8 cellular contexts compared by ENCODE assay signal in the genomic region with DNA sequence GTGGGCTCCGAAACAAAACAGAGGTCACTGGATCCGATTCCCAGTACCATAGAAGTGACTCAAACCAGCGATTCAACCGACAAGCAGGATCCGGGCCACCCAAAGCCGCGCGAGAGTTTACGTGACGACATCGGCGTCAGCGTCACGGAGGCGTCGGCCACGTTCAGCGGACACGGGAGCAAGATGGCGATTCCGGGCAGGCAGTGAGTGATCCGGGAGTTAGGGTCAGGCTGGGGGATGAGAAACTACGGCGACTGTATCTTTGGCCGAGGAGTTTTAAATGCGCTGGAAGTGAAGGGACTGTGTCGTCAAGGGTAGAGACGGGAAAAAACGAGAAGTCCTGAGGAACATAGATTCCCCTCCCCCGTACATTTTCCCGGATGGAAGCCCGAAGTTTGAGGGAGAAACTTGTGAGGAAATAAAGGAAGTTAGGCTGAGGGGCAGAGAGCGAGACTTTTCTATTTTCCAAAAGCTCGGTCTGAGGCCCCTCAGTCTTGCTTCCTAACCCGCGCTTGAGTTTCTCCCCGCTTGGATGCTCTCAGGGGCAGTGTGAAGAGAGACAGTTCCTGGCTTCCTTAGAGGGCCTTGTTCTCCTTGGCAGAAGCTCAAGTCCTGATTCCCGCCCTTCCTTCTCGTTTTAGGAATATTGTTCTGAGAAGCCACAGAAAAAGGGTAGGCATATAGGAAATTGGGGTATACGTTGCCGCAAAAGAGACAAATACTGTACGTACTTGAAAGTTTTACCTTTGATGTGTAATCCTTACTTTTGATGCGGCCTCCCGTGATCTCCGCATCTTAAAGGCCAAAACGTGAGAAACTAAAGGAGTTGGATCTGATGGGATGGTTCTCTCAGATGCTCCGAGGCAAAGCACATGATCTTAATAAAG. TPM values are rescaled to one million over a fixed set of nuclear protein-coding genes. Genes with fewer than 3 reads are reported as not detected.
A peak's percentile ranks its signal among the peaks of the same experiment; 100 is the strongest.
DNase-seq lines count a peak whose midpoint lies in the region; ATAC-seq and TF ChIP-seq lines count a peak whose summit lies in the region.

NSRP1 (plus strand) TSS at position 156 of the 887 bp plus-strand sequence; CDS start at position 184, 28 bp downstream.

- peak in 1 of 2 donors; percentile 96 for TF ChIP-seq POLR2A in vagina (IDR thresholded peaks at IDR 0.05)

- no peaks in the 10 kb centered on the region for H3K9me2 ChIP-seq in hepatocyte (replicated peaks; ENCODE audit: insufficient read depth)

- H3K9me3 ChIP-seq in hepatocyte (ENCODE audit: low read depth) (no peaks in the 10 kb centered on the region), vagina (no peaks in the 10 kb centered on the region)

- no peak for TF ChIP-seq CTCF in astrocyte of the cerebellum (IDR thresholded peaks at IDR 0.05; ENCODE audit: low read depth, low read length, missing control alignments)
- no peak for TF ChIP-seq CTCF in hepatocyte (IDR thresholded peaks at IDR 0.05; ENCODE audit: poor library complexity)
- no peak for TF ChIP-seq CTCF in vagina (IDR thresholded peaks at IDR 0.05)

- intact Hi-C loops in vagina (cut with DNase I), result no loop called here

- H3K27me3 ChIP-seq in hepatocyte, result no peaks in the 10 kb centered on the region
- no peaks in the 10 kb centered on the region for H3K27me3 ChIP-seq in rectal smooth muscle tissue (ENCODE audit: control insufficient read depth, insufficient read depth, low read length)
- no peaks in the 10 kb centered on the region for H3K27me3 ChIP-seq in vagina

- H3K4me3 ChIP-seq in astrocyte of the cerebellum (ENCODE audit: low read depth, low read length), result peak within 1 kb of the TSS; percentile 92
- peak within 1 kb of the TSS; percentile 55 for H3K4me3 ChIP-seq in hepatocyte
- peak within 1 kb of the TSS; percentile 99 for H3K4me3 ChIP-seq in rectal smooth muscle tissue (ENCODE audit: low read length)
- peak within 1 kb of the TSS; percentile 69 to 77 for H3K4me3 ChIP-seq in vagina

- peak within 1 kb of the TSS; percentile 99 for H3K9ac ChIP-seq in rectal smooth muscle tissue (ENCODE audit: low read length)

- peak within 1 kb of the TSS; percentile 91 for H2AFZ ChIP-seq in hepatocyte

- H3K4me1 ChIP-seq in hepatocyte (ENCODE audit: insufficient read depth) (peaks cover 7% of the 10 kb centered on the region), rectal smooth muscle tissue (ENCODE audit: control insufficient read depth, insufficient read depth, low read length) (peaks cover 9% of the 10 kb centered on the region), vagina (peaks cover 34% of the 10 kb centered on the region)

- peak within 1 kb of the TSS; percentile 99 for H3K27ac ChIP-seq in hepatocyte
- peak within 1 kb of the TSS; percentile 99 for H3K27ac ChIP-seq in rectal smooth muscle tissue (ENCODE audit: low read depth, low read length)
- H3K27ac ChIP-seq in vagina, result peak within 1 kb of the TSS; percentile 96

- in situ Hi-C loops in astrocyte of the cerebellum (cut with HindIII; ENCODE audit: low sequenced_read_pairs), result no loop called here

- peak within 1 kb of the TSS; percentile 75 for H3K4me2 ChIP-seq in hepatocyte

- H3K79me2 ChIP-seq in hepatocyte, result peaks cover 47% of the 10 kb centered on the region

- ATAC-seq in GM18499 (IDR thresholded peaks at IDR 0.05; ENCODE audit: insufficient read depth, unreplicated experiment) (peak; percentile 43), HG02981 (IDR thresholded peaks at IDR 0.05; ENCODE audit: unreplicated experiment) (peak; percentile 81)

- H3K36me3 ChIP-seq in hepatocyte (replicated peaks; ENCODE audit: insufficient read depth, low read depth), result no peaks in the 10 kb centered on the region
- H3K36me3 ChIP-seq in rectal smooth muscle tissue (ENCODE audit: control insufficient read depth, insufficient read depth, low read length), result peaks cover 2% of the 10 kb centered on the region
- peaks cover 0 to 15% of the 10 kb centered on the region in 2 donors for H3K36me3 ChIP-seq in vagina

- DNase-seq in NCI-H2081 treated with DMSO at 0.1 percent for 48 hours (lab: John Stamatoyannopoulos, UW), result peak; percentile 22
- DNase-seq in T1000 (lab: John Stamatoyannopoulos, UW), result peak; percentile 92
- peak; percentile 91 for DNase-seq in astrocyte of the cerebellum (ENCODE audit: low read depth)
- peak; percentile 96 for DNase-seq in hepatocyte (ENCODE audit: low spot score)
- peak in 1 of 2 donors; percentile 95 for DNase-seq in vagina (ENCODE audit: extremely low spot score in 2 of 2)

- under 1% methylated on average over 47 of the region's 47 CpGs for WGBS in hepatocyte (ENCODE audit: low lambda C conversion rate, missing lambda C conversion rate)

- peaks cover 14% of the 10 kb centered on the region for H4K20me1 ChIP-seq in hepatocyte (ENCODE audit: insufficient read depth, poor library complexity, severe bottlenecking)

RNA-seq across cellular contexts. Expression of gene NSRP1, which starts in this region (rescaled TPM):
- total RNA-seq in hepatocyte (7.8 and 8.6 TPM in 2 replicates), vagina (17.4 TPM)
- 36.1 and 39.2 TPM in 2 replicates for polyA plus RNA-seq in hepatocyte
